ENCODE assay signal across 22 cellular contexts in genomic region chrX:137430984-137431475, GRCh38.
"Had no signal": no experiment of that assay in that cellular context is flagged by ENCODE, and none has a peak within 500 bp of the region (broad histone marks: within the 10 kb centered on the region; RNA-seq: fewer than 3 reads in every experiment).

No MANE protein-coding gene starts in this region.

- H3K36me3 ChIP-seq: colonic mucosa, left lung, lower lobe of right lung, sigmoid colon, stomach, thoracic aorta, transverse colon had no signal

- DNase-seq: colonic mucosa; dermis blood vessel endothelial cell; erythroblast; foreskin keratinocyte; head of caudate nucleus; islet precursor cell; left lung; lower lobe of right lung; midbrain; posterior cingulate gyrus; sigmoid colon; stimulated activated CD4-positive, alpha-beta T cell treated with anti-CD3 and anti-CD28 coated beads, Interleukin-2, amount 100 ng/mL, for 24 hours; stimulated activated naive CD4-positive, alpha-beta T cell; stomach; substantia nigra; transverse colon had no signal

- ATAC-seq: foreskin keratinocyte; left lung; lower lobe of right lung; natural killer cell treated with Interleukin-12 subunit alpha and Interleukin-12 subunit beta and Interleukin-15 and Interleukin-18, amount 100 ng/mL, for 72 hours had no signal

- H3K9me3 Mint-ChIP-seq: natural killer cell treated with Interleukin-12 subunit alpha and Interleukin-12 subunit beta and Interleukin-15 and Interleukin-18, amount 100 ng/mL, for 72 hours had no signal

- H3K4me1 ChIP-seq: colonic mucosa, foreskin keratinocyte had no signal

- H3K79me2 ChIP-seq: hepatocyte had no signal

- H3K4me2 ChIP-seq: hepatocyte had no signal

- H3K4me1 Mint-ChIP-seq: memory B cell had no signal

- FAIRE-seq: endothelial cell of umbilical vein had no signal

- H2AFZ ChIP-seq: hepatocyte had no signal

- H3K4me3 Mint-ChIP-seq: memory B cell; natural killer cell treated with Interleukin-12 subunit alpha and Interleukin-12 subunit beta and Interleukin-15 and Interleukin-18, amount 100 ng/mL, for 72 hours had no signal

- H3K27ac Mint-ChIP-seq: memory B cell; natural killer cell treated with Interleukin-12 subunit alpha and Interleukin-12 subunit beta and Interleukin-15 and Interleukin-18, amount 100 ng/mL, for 72 hours had no signal

- H3K4me3 ChIP-seq: colonic mucosa, hepatocyte, left lung, lower lobe of right lung, sigmoid colon, skin epidermis, stomach, thoracic aorta, transverse colon had no signal

- H3K27ac ChIP-seq: colonic mucosa, foreskin keratinocyte, hepatocyte, left lung, lower lobe of right lung, sigmoid colon, skin epidermis, stomach, thoracic aorta, transverse colon had no signal

- H3K9me3 ChIP-seq: colonic mucosa, left lung, lower lobe of right lung, sigmoid colon, thoracic aorta, transverse colon had no signal
